Comparison of ENCODE assay signal across 26 cellular contexts in genomic region chr12:112514456-112514855, GRCh38.
"Had no signal": no experiment of that assay in that cellular context is flagged by ENCODE, and none has a peak within 500 bp of the region (broad histone marks: within the 10 kb centered on the region; RNA-seq: fewer than 3 reads in every experiment).

No MANE protein-coding gene starts in this region.

- H3K4me3 Mint-ChIP-seq: naive B cell; naive thymus-derived CD8-positive, alpha-beta T cell; natural killer cell treated with Interleukin-12 subunit alpha and Interleukin-12 subunit beta and Interleukin-15 and Interleukin-18, amount 100 ng/mL, for 72 hours; nephron progenitor cell; stimulated activated effector memory CD8-positive, alpha-beta T cell treated with anti-CD3 and anti-CD28 coated beads, Interleukin-12 subunit alpha, Interleukin-12 subunit beta, amount 100 ng/mL, for 72 hours; stimulated activated naive CD8-positive, alpha-beta T cell treated with anti-CD3 and anti-CD28 coated beads, Interleukin-15, Interleukin-2, amounts not matched to agents 100 ng/mL and 50 ng/mL, for 24 hours had no signal

- DNase-seq: naive B cell; naive thymus-derived CD8-positive, alpha-beta T cell; nephron progenitor cell; nucleus accumbens; pancreas; psoas muscle; right cardiac atrium; right lobe of liver; sigmoid colon; small intestine; stimulated activated CD4-positive, alpha-beta T cell treated with anti-CD3 and anti-CD28 coated beads, Interleukin-15, amount 100 ng/mL, for 24 hours; stimulated activated CD4-positive, alpha-beta T cell treated with anti-CD3 and anti-CD28 coated beads, Interleukin-2, amount 100 ng/mL, for 24 hours; stimulated activated CD4-positive, alpha-beta T cell treated with anti-CD3 and anti-CD28 coated beads, Interleukin-2, amount 100 ng/mL, for 48 hours; stimulated activated CD4-positive, alpha-beta T cell treated with anti-CD3 and anti-CD28 coated beads, Interleukin-4, amount 100 ng/mL, for 24 hours; stimulated activated naive CD4-positive, alpha-beta T cell treated with Interleukin-2 at 50 U/mL for 16 hours; stomach; thyroid gland; trophoblast cell; upper lobe of left lung; uterus had no signal

- H3K4me3 ChIP-seq: pancreas, psoas muscle, right lobe of liver, sigmoid colon, stomach, thoracic aorta, thyroid gland, tibial nerve, upper lobe of left lung, uterus had no signal

- H3K27ac Mint-ChIP-seq: naive thymus-derived CD8-positive, alpha-beta T cell; natural killer cell treated with Interleukin-12 subunit alpha and Interleukin-12 subunit beta and Interleukin-15 and Interleukin-18, amount 100 ng/mL, for 72 hours; nephron progenitor cell; stimulated activated effector memory CD8-positive, alpha-beta T cell treated with anti-CD3 and anti-CD28 coated beads, Interleukin-12 subunit alpha, Interleukin-12 subunit beta, amount 100 ng/mL, for 72 hours had no signal

- H3K4me1 Mint-ChIP-seq: naive B cell; naive thymus-derived CD8-positive, alpha-beta T cell; nephron progenitor cell had no signal

- H3K9me3 Mint-ChIP-seq: naive thymus-derived CD8-positive, alpha-beta T cell; natural killer cell treated with Interleukin-12 subunit alpha and Interleukin-12 subunit beta and Interleukin-15 and Interleukin-18, amount 100 ng/mL, for 72 hours; nephron progenitor cell; stimulated activated effector memory CD8-positive, alpha-beta T cell treated with anti-CD3 and anti-CD28 coated beads, Interleukin-12 subunit alpha, Interleukin-12 subunit beta, amount 100 ng/mL, for 72 hours; stimulated activated naive CD8-positive, alpha-beta T cell treated with anti-CD3 and anti-CD28 coated beads, Interleukin-15, Interleukin-2, amounts not matched to agents 100 ng/mL and 50 ng/mL, for 24 hours had no signal

- H3K27ac ChIP-seq: neutrophil, pancreas, psoas muscle, right lobe of liver, sigmoid colon, stomach, thoracic aorta, thyroid gland, tibial nerve, upper lobe of left lung, uterus had no signal

- ATAC-seq: naive thymus-derived CD8-positive, alpha-beta T cell; natural killer cell treated with Interleukin-12 subunit alpha and Interleukin-12 subunit beta and Interleukin-15 and Interleukin-18, amount 100 ng/mL, for 72 hours; pancreas; psoas muscle; right cardiac atrium; right lobe of liver had no signal

- H3K4me1 ChIP-seq: pancreas, psoas muscle, right lobe of liver, sigmoid colon, stomach, thyroid gland, tibial nerve, upper lobe of left lung, uterus had no signal

- H3K36me3 Mint-ChIP-seq: naive B cell; natural killer cell treated with Interleukin-12 subunit alpha and Interleukin-12 subunit beta and Interleukin-15 and Interleukin-18, amount 100 ng/mL, for 72 hours had no signal

- H3K36me3 ChIP-seq: pancreas, right lobe of liver, thoracic aorta, thyroid gland, uterus had no signal

- H3K27me3 Mint-ChIP-seq: natural killer cell treated with Interleukin-12 subunit alpha and Interleukin-12 subunit beta and Interleukin-15 and Interleukin-18, amount 100 ng/mL, for 72 hours; stimulated activated naive CD8-positive, alpha-beta T cell treated with anti-CD3 and anti-CD28 coated beads, Interleukin-15, Interleukin-2, amounts not matched to agents 100 ng/mL and 50 ng/mL, for 24 hours had no signal

- H3K9me3 ChIP-seq: neutrophil, pancreas, psoas muscle, right lobe of liver, sigmoid colon, stomach, thoracic aorta, thyroid gland, tibial nerve, upper lobe of left lung, uterus had no signal

- H3K27me3 ChIP-seq: neutrophil, pancreas, right lobe of liver, sigmoid colon, stomach, thyroid gland, tibial nerve, upper lobe of left lung, uterus had no signal
